ENCODE assay signal across 8 cellular contexts in the genomic region with DNA sequence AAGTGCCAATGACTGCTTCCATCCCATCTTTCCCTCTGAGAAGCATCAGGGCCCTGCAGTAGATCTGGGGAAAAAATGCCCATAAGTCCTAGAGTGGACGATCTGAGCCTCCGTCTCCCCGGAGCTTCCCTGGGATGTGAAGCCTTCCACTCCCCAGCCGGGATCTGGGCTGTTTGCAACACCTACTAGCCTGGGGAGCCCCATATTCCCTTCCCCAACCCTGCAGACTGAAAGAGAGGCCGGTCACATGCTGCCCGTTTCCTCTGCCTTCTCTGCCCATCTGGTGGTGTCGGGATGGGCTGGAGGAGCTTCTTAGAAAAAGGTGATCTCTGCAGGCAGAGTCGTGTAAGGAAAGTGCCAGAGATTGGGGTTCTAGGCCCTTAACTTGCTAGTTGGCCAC. TPM values are rescaled to one million over a fixed set of nuclear protein-coding genes. Genes with fewer than 3 reads are reported as not detected.
DNase-seq lines count a peak whose midpoint lies in the region; ATAC-seq and TF ChIP-seq lines count a peak whose summit lies in the region.
"Had no signal": no experiment of that assay in that cellular context is flagged by ENCODE, and none has a peak within 500 bp of the region (broad histone marks: within the 10 kb centered on the region; RNA-seq: fewer than 3 reads in every experiment).

No MANE protein-coding gene starts in this region.

- no peaks in the 10 kb centered on the region for H3K9me2 ChIP-seq in PC-9 (ENCODE audit: insufficient read depth)

- ATAC-seq in psoas muscle: no peak

- CTCF ChIA-PET in PC-9 (lab: Charles Lee): interaction anchor here (0.7 kb wide), 1 partner anchor 110 kb away, joined by 6 read pairs; no protein-coding TSS in a partner anchor

- BruUV-seq in PC-9 (replicated peaks; lab: Mats Ljungman, UMichigan): no TSS peak

- H3K9me3 ChIP-seq in PC-9 (ENCODE audit: insufficient read depth, low read depth) (peaks cover 3% of the 10 kb centered on the region; the same call in 1 of the 2 replicates), psoas muscle (no peaks in the 10 kb centered on the region)

- H3K36me3 ChIP-seq in PC-9 (ENCODE audit: low read depth) (no peaks in the 10 kb centered on the region), psoas muscle (ENCODE audit: insufficient read depth in 1 of 2, low read depth in 1 of 2) (no peaks in the 10 kb centered on the region)

- peaks cover 18% of the 10 kb centered on the region; the same call in 1 of the 2 replicates for H3F3A ChIP-seq in PC-9 (ENCODE audit: insufficient read depth, low read depth)

- intact Hi-C loops in PC-9 (cut with micrococcal nuclease; ENCODE audit: unreplicated experiment): loop anchor here (5.0 kb wide), 1 partner anchor 40 kb away; a partner anchor contains a TSS
- intact Hi-C loops in psoas muscle (cut with DNase I): no loop called here

- H3K4me1 ChIP-seq in PC-9 (replicated peaks; ENCODE audit: insufficient read depth) (peaks cover 4% of the 10 kb centered on the region; the same call in 1 of the 2 replicates), psoas muscle (peaks cover 4% of the 10 kb centered on the region)

- H3K27me3 ChIP-seq in PC-9 (ENCODE audit: insufficient read depth, low read depth) (no peaks in the 10 kb centered on the region), psoas muscle (ENCODE audit: insufficient read depth in 3 of 3, low read length in 2 of 3) (peaks cover 0 to 3% (median 0%) of the 10 kb centered on the region in 3 donors)

- peak overlapping the region; percentile 69; the same call in 1 of the 2 replicates for H3K4me3 ChIP-seq in PC-9
- H3K4me3 ChIP-seq in epithelial cell of proximal tubule (ENCODE audit: low read depth, low read length): peak overlapping the region; percentile 77
- H3K4me3 ChIP-seq in psoas muscle: peak overlapping the region; percentile 86

- no peak for TF ChIP-seq CTCF in GM20000 (IDR thresholded peaks at IDR 0.05; ENCODE audit: extremely low read depth, missing control alignments)
- no peak for TF ChIP-seq CTCF in PC-9 (conservative IDR thresholded peaks at IDR 0.05)
- TF ChIP-seq CTCF in epithelial cell of proximal tubule (conservative IDR thresholded peaks at IDR 0.05; ENCODE audit: low read depth, low read length): no peak
- no peak for TF ChIP-seq CTCF in psoas muscle (IDR thresholded peaks at IDR 0.05)

- H3K27ac ChIP-seq in PC-9 (no peak overlapping the region), psoas muscle (no peak overlapping the region)

- H3K79me2 ChIP-seq in PC-9 (ENCODE audit: low read depth): no peaks in the 10 kb centered on the region

- DNase-seq in GM20000 (ENCODE audit: low spot score) (peak; percentile 4), PC-9 (no peak), epithelial cell of proximal tubule (ENCODE audit: low read depth) (no peak), psoas muscle (no peak), kidney glomerular epithelial cell (lab: John Stamatoyannopoulos, UW) (no peak), NCI-H2081 (lab: John Stamatoyannopoulos, UW) (no peak), OCI-M1 (lab: John Stamatoyannopoulos, UW) (no peak)
- DNase-seq: occipital lobe had no signal

- peak overlapping the region; percentile 78 for H3K4me2 ChIP-seq in PC-9

- no peak overlapping the region for H2AFZ ChIP-seq in PC-9

- WGBS in psoas muscle, 3 donors: 71 to 84% (median 75%) methylated on average over 8 of the region's 8 CpGs

- POLR2A ChIA-PET in PC-9 (lab: Charles Lee; ENCODE audit: unreplicated experiment): no interaction called here

- no peaks in the 10 kb centered on the region for H4K20me1 ChIP-seq in PC-9 (ENCODE audit: insufficient read depth)

RNA-seq across cellular contexts. Expression of a gene that starts 1.1 kb away (rescaled TPM):
- 3.4 and 4.0 TPM in 2 replicates for total RNA-seq in PC-9 (2021)
- total RNA-seq in epithelial cell of proximal tubule: 4.6 and 7.2 TPM in 2 replicates
- total RNA-seq in psoas muscle: 1 to 10 TPM; 2.7 to 9.3 (median 5.2) TPM
- 1 to 10 TPM; 1.0 to 4.8 (median 2.2) TPM for polyA plus RNA-seq in psoas muscle

RNA-seq across cellular contexts. Expression of a gene that starts 41.3 kb away (rescaled TPM):
- total RNA-seq in PC-9 (2021) (0.60 TPM in 1 of 2 replicates, not detected in the other), epithelial cell of proximal tubule (0.06 and 1.2 TPM in 2 replicates), psoas muscle (not detected)
- polyA plus RNA-seq in psoas muscle: not detected
- total RNA-seq: occipital lobe had no signal
